Comparison of ENCODE assay signal across 24 cellular contexts in genomic region chr4:183186803-183187202, GRCh38.
DNase-seq lines count a peak whose midpoint lies in the region; ATAC-seq, FAIRE-seq and TF ChIP-seq lines count a peak whose summit lies in the region.
"Had no signal": no experiment of that assay in that cellular context is flagged by ENCODE, and none has a peak within 500 bp of the region (broad histone marks: within the 10 kb centered on the region; RNA-seq: fewer than 3 reads in every experiment).

No MANE protein-coding gene starts in this region.

- H3K9ac ChIP-seq in OCI-LY3 (ENCODE audit: low read length) (no peak overlapping the region; the same call in 1 of the 2 replicates), endodermal cell (ENCODE audit: extremely low read depth, low read length, poor library complexity, severe bottlenecking) (no peak overlapping the region)

- H2AFZ ChIP-seq in OCI-LY3 (ENCODE audit: low read depth, low read length), result no peak overlapping the region

- no peak for TF ChIP-seq POLR2A in H54 (IDR thresholded peaks at IDR 0.05; ENCODE audit: low read depth, low read length)

- TF ChIP-seq CTCF in OCI-LY3 (IDR thresholded peaks at IDR 0.05; ENCODE audit: low read depth, low read length), result no peak
- TF ChIP-seq CTCF in endodermal cell (conservative IDR thresholded peaks at IDR 0.05), result no peak
- no peak for TF ChIP-seq CTCF in dorsolateral prefrontal cortex (IDR thresholded peaks at IDR 0.05 in 54 of 56, conservative IDR thresholded peaks at IDR 0.05 in 2 of 56; ENCODE audit: low read depth in 1 of 56, partially characterized antibody in 56 of 56)

- peak overlapping the region; percentile 24 for H3K27ac Mint-ChIP-seq in endodermal cell
- H3K27ac Mint-ChIP-seq: CD4-positive, alpha-beta memory T cell had no signal

- H3K27me3 Mint-ChIP-seq in endodermal cell (ENCODE audit: insufficient read depth), result no peaks in the 10 kb centered on the region

- no peaks in the 10 kb centered on the region for H3K79me2 ChIP-seq in OCI-LY3 (ENCODE audit: low read length)

- H3K27ac ChIP-seq in OCI-LY3 (ENCODE audit: low read length), result peak overlapping the region; percentile 42
- no peak overlapping the region for H3K27ac ChIP-seq in endodermal cell (ENCODE audit: low read depth, low read length)
- no peak overlapping the region for H3K27ac ChIP-seq in dorsolateral prefrontal cortex
- H3K27ac ChIP-seq: A549, RWPE1 had no signal

- H3K9me3 ChIP-seq in OCI-LY3 (ENCODE audit: insufficient read depth, low read length), result peaks cover 7% of the 10 kb centered on the region; the same call in 1 of the 2 replicates
- H3K9me3 ChIP-seq in endodermal cell (ENCODE audit: control insufficient read depth, low read length), result peaks cover 8% of the 10 kb centered on the region
- H3K9me3 ChIP-seq: HAP-1 had no signal

- 87 to 94% methylated on average over 2 to 3 of the region's 3 CpGs for WGBS in endodermal cell (ENCODE audit: insufficient coverage in 1 of 2, insufficient read length in 1 of 2), 2 experiments

- H3K36me3 ChIP-seq in OCI-LY3 (replicated peaks; ENCODE audit: low read depth, low read length) (peaks cover 8% of the 10 kb centered on the region), endodermal cell (ENCODE audit: control insufficient read depth, insufficient read depth, low read length) (peaks cover 16% of the 10 kb centered on the region)
- H3K36me3 ChIP-seq: HAP-1 had no signal

- peaks cover 51% of the 10 kb centered on the region for H3K4me1 ChIP-seq in OCI-LY3 (ENCODE audit: low read length)
- H3K4me1 ChIP-seq in endodermal cell (ENCODE audit: control insufficient read depth, insufficient read depth, low read length), result peaks cover 16% of the 10 kb centered on the region

- H3K4me3 ChIP-seq in OCI-LY3 (ENCODE audit: low read length), result no peak overlapping the region
- no peak overlapping the region for H3K4me3 ChIP-seq in endodermal cell (ENCODE audit: low read length)
- no peak overlapping the region for H3K4me3 ChIP-seq in dorsolateral prefrontal cortex
- H3K4me3 ChIP-seq: A549, HAP-1 had no signal

- peaks cover 1% of the 10 kb centered on the region for H3K9me3 Mint-ChIP-seq in endodermal cell
- H3K9me3 Mint-ChIP-seq: HFFc6 had no signal

- H3K36me3 Mint-ChIP-seq in endodermal cell (ENCODE audit: low read depth), result peaks cover 13% of the 10 kb centered on the region
- H3K36me3 Mint-ChIP-seq: CD4-positive, alpha-beta memory T cell had no signal

- H4K20me1 ChIP-seq in OCI-LY3 (ENCODE audit: insufficient read depth, low read length), result no peaks in the 10 kb centered on the region

- ATAC-seq in GM21723 (IDR thresholded peaks at IDR 0.05; ENCODE audit: unreplicated experiment), result no peak
- ATAC-seq: A549 had no signal

- H3K4me3 Mint-ChIP-seq in endodermal cell, result no peak overlapping the region
- H3K4me3 Mint-ChIP-seq: CD4-positive, alpha-beta memory T cell; HFFc6 had no signal

- peak; percentile 11 for FAIRE-seq in H54 (lab: Jason Lieb, UNC)
- FAIRE-seq: A549, GM12891 had no signal

- DNase-seq in H54 (ENCODE audit: insufficient read length, low spot score) (no peak), endodermal cell (no peak), renal cortical epithelial cell (ENCODE audit: low read depth) (peak; percentile 26), dorsolateral prefrontal cortex (no peak), NCI-H226 (no peak)
- DNase-seq: C1 segment of cervical spinal cord; CD4-positive, alpha-beta memory T cell; DMS 273 treated with DMSO at 0.1 percent for 48 hours; DMS79; GF-D8; HFFc6; NCI-H1092 treated with DMSO at 0.1 percent for 48 hours; NCI-H1436; NCI-H187; NCI-H2081 treated with DMSO at 0.1 percent for 48 hours; NCI-H526 treated with DMSO at 0.1 percent for 48 hours; SHP77; T-helper 1 cell had no signal

- no peaks in the 10 kb centered on the region; the same call in 1 of the 2 replicates for H3K27me3 ChIP-seq in OCI-LY3 (ENCODE audit: low read depth, low read length)
- H3K27me3 ChIP-seq in endodermal cell (ENCODE audit: control insufficient read depth, insufficient read depth, low read length, poor library complexity, severe bottlenecking), result no peaks in the 10 kb centered on the region
- no peaks in the 10 kb centered on the region for H3K27me3 ChIP-seq in dorsolateral prefrontal cortex

- peaks cover 54% of the 10 kb centered on the region for H3K4me1 Mint-ChIP-seq in endodermal cell

- intact Hi-C loops in dorsolateral prefrontal cortex (cut with DNase I), result no loop called here

- H3K4me2 ChIP-seq in OCI-LY3 (ENCODE audit: low read length), result peak overlapping the region; percentile 48
- H3K4me2 ChIP-seq: A549 had no signal
